8 cellular contexts compared by ENCODE assay signal in the genomic region with DNA sequence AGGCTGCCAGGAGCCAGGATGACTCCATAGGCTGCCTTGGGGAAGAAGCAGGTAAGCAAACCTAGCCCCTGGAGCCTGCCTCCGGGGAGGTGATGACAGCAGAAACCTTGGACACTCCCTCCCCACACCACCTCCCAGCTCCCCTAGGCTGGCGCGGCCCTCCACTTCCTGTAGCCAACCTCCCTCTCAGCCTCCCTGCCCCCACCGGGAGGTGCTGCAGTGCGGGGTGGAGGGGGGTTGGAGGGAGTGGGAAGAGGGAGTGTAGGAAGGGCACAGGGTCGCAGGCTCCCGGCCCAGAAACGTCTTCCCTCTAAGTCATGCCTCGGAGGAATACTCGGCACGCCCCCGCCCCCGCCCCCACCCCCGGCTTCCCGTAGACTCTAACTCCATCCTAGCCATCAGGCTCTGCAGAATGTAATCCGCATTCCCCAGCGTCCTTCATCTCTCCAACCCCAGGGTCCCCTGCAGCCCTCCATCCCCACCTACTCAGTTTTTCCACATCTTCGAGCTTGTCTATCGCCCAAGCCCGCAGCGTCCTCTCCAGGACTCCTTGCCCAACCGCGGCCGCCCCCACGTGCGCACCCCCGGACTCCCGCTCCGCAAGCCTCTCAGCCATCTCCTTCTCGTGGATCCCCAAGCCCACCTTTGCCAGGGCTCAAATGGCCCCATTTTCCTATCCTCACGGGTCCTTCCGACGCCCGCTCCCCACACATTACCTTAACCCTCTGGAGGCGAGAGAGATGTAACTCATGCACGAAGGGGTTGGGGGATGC. TPM values are rescaled to one million over a fixed set of nuclear protein-coding genes. Genes with fewer than 3 reads are reported as not detected.
DNase-seq lines count a peak whose midpoint lies in the region; ATAC-seq and TF ChIP-seq lines count a peak whose summit lies in the region.

No MANE protein-coding gene starts in this region.

- H3K4me3 Mint-ChIP-seq in activated naive CD4-positive, alpha-beta T cell treated with anti-CD3 and anti-CD28 coated beads, Interleukin-2, amount 50 U/mL, for 24 hours = peak overlapping the region; percentile 96
- H3K4me3 Mint-ChIP-seq in glutamatergic neuron (ENCODE audit: unreplicated experiment) = peak overlapping the region; percentile 96
- H3K4me3 Mint-ChIP-seq in type B pancreatic cell = peak overlapping the region; percentile 98

- peak overlapping the region; percentile 81 for H3K27ac ChIP-seq in RWPE2 (ENCODE audit: poor library complexity, severe bottlenecking)

- no peaks in the 10 kb centered on the region for H3K27me3 Mint-ChIP-seq in activated naive CD4-positive, alpha-beta T cell treated with anti-CD3 and anti-CD28 coated beads, Interleukin-2, amount 50 U/mL, for 24 hours
- peaks cover 6% of the 10 kb centered on the region for H3K27me3 Mint-ChIP-seq in glutamatergic neuron (ENCODE audit: unreplicated experiment)
- no peaks in the 10 kb centered on the region for H3K27me3 Mint-ChIP-seq in type B pancreatic cell

- H3K36me3 ChIP-seq in RWPE2 (ENCODE audit: low read depth) = peaks cover 26% of the 10 kb centered on the region

- peaks cover 39% of the 10 kb centered on the region for H3K4me1 Mint-ChIP-seq in activated naive CD4-positive, alpha-beta T cell treated with anti-CD3 and anti-CD28 coated beads, Interleukin-2, amount 50 U/mL, for 24 hours
- H3K4me1 Mint-ChIP-seq in glutamatergic neuron (ENCODE audit: low read depth, unreplicated experiment) (peaks cover 8% of the 10 kb centered on the region), type B pancreatic cell (ENCODE audit: unreplicated experiment) (peaks cover 35% of the 10 kb centered on the region)

- H3K27me3 ChIP-seq in RWPE2 (ENCODE audit: insufficient read depth, poor library complexity, severe bottlenecking) = no peaks in the 10 kb centered on the region

- no peaks in the 10 kb centered on the region for H3K9me3 ChIP-seq in RWPE2 (ENCODE audit: severe bottlenecking)

- H3K4me1 ChIP-seq in RWPE2 (ENCODE audit: insufficient read depth, poor library complexity, severe bottlenecking) = peaks cover 5% of the 10 kb centered on the region

- no peaks in the 10 kb centered on the region for H3K9me3 Mint-ChIP-seq in activated naive CD4-positive, alpha-beta T cell treated with anti-CD3 and anti-CD28 coated beads, Interleukin-2, amount 50 U/mL, for 24 hours
- peaks cover 6% of the 10 kb centered on the region for H3K9me3 Mint-ChIP-seq in glutamatergic neuron (ENCODE audit: unreplicated experiment)
- H3K9me3 Mint-ChIP-seq in type B pancreatic cell = no peaks in the 10 kb centered on the region

- H3K4me3 ChIP-seq in RWPE2 (ENCODE audit: severe bottlenecking) = peak overlapping the region; percentile 59

- H3K36me3 Mint-ChIP-seq in activated naive CD4-positive, alpha-beta T cell treated with anti-CD3 and anti-CD28 coated beads, Interleukin-2, amount 50 U/mL, for 24 hours = peaks cover 2% of the 10 kb centered on the region
- H3K36me3 Mint-ChIP-seq in glutamatergic neuron (ENCODE audit: unreplicated experiment) = peaks cover 6% of the 10 kb centered on the region
- peaks cover 13% of the 10 kb centered on the region for H3K36me3 Mint-ChIP-seq in type B pancreatic cell

- DNase-seq in GDM1 (lab: John Stamatoyannopoulos, UW) (peak; percentile 45), HuH-7.5 (ENCODE audit: low spot score) (peak; percentile 70), RWPE2 (ENCODE audit: low spot score) (peak; percentile 95), glutamatergic neuron (peak; percentile 79), nucleus accumbens (lab: John Stamatoyannopoulos, UW) (peak in 46 of 56 donors; percentile 9 to 72 (median 39)), type B pancreatic cell (ENCODE audit: extremely low spot score, unreplicated experiment) (no peak)

- peak overlapping the region; percentile 90 for H3K27ac Mint-ChIP-seq in activated naive CD4-positive, alpha-beta T cell treated with anti-CD3 and anti-CD28 coated beads, Interleukin-2, amount 50 U/mL, for 24 hours
- peak overlapping the region; percentile 80 for H3K27ac Mint-ChIP-seq in glutamatergic neuron (ENCODE audit: unreplicated experiment)
- peak overlapping the region; percentile 74 for H3K27ac Mint-ChIP-seq in type B pancreatic cell

- TF ChIP-seq CTCF in RWPE2 (IDR thresholded peaks at IDR 0.05; ENCODE audit: poor library complexity, severe bottlenecking) (no peak), glutamatergic neuron (IDR thresholded peaks at IDR 0.05; ENCODE audit: partially characterized antibody, unreplicated experiment) (no peak), type B pancreatic cell (conservative IDR thresholded peaks at IDR 0.05) (no peak)

- peak; percentile 71 for ATAC-seq in RWPE2 (ENCODE audit: low read depth)
- no peak for ATAC-seq in GM18520 (IDR thresholded peaks at IDR 0.05; ENCODE audit: unreplicated experiment)

RNA-seq across cellular contexts. Expression of gene LPCAT4, which starts 0.5 kb away (rescaled TPM):
- 107 TPM for total RNA-seq in glutamatergic neuron (ENCODE audit: unreplicated experiment)
- total RNA-seq in type B pancreatic cell (ENCODE audit: low replicate concordance) = 87.5 and 90.6 TPM in 2 replicates

RNA-seq across cellular contexts. Expression of gene NUTM1, which starts 23.3 kb away (rescaled TPM):
- not detected for total RNA-seq in glutamatergic neuron (ENCODE audit: unreplicated experiment)
- total RNA-seq in type B pancreatic cell (ENCODE audit: low replicate concordance) = not detected in 2 replicates

RNA-seq across cellular contexts. Expression of gene NOP10, which starts 23.5 kb away (rescaled TPM):
- total RNA-seq in glutamatergic neuron (ENCODE audit: unreplicated experiment) (137 TPM), type B pancreatic cell (ENCODE audit: low replicate concordance) (143 and 157 TPM in 2 replicates)

RNA-seq across cellular contexts. Expression of gene SLC12A6, which starts 28.9 kb away (rescaled TPM):
- 43.3 TPM for total RNA-seq in glutamatergic neuron (ENCODE audit: unreplicated experiment)
- 14.5 and 15.0 TPM in 2 replicates for total RNA-seq in type B pancreatic cell (ENCODE audit: low replicate concordance)
